15 cellular contexts compared by ENCODE assay signal in the genomic region with DNA sequence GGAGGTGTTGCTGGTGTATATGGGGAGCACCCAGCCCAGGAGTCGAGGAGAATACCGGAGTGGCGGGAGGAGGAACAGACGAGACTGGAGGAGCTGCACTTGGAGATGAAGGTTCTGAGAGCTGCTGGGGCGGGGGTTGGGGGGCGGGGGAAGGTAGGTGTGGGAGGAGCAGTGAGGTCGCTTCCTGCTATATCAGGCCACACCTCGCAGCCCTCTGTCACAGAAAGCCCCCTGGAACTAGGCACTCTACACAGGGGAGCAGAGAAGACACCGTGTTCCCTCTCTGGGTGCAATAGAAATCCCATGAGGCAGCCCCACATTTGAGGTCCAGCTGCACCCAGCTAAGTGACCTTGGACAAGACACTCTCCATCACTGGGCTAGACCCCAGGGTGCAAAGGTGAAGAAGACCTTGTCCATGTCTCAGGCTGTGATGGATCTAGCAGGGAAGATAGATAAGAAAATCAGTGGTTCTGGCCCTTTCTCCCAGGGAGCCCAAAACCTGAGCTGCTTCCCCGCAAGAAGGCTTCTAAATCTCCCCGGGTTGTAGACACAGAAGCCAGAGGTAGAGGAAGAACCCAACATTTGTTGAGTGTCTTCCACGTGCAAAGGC.
DNase-seq lines count a peak whose midpoint lies in the region; ATAC-seq lines count a peak whose summit lies in the region.
"Had no signal": no experiment of that assay in that cellular context is flagged by ENCODE, and none has a peak within 500 bp of the region (broad histone marks: within the 10 kb centered on the region; RNA-seq: fewer than 3 reads in every experiment).

No MANE protein-coding gene starts in this region.

- H3K4me1 Mint-ChIP-seq in T-cell = peaks cover 33 to 37% (median 36%) of the 10 kb centered on the region in 3 donors
- peaks cover 32% of the 10 kb centered on the region for H3K4me1 Mint-ChIP-seq in dendritic cell treated with granulocyte-macrophage colony-stimulating factor and Interleukin-4, amounts not matched to agents 40 ng/mL and 50 ng/mL, for 4 days (ENCODE audit: low read depth)
- peaks cover 0 to 38% of the 10 kb centered on the region in 2 donors for H3K4me1 Mint-ChIP-seq in stimulated activated naive B cell treated with anti-CD40 and anti-IgM and Interleukin-4, amounts not matched to agents 10 μg/mL and 1 μg/mL and 100 μg/mL, for 72 hours

- peak overlapping the region in 1 of 2 donors; percentile 8 for H3K27ac Mint-ChIP-seq in T-cell
- peak overlapping the region; percentile 59 for H3K27ac Mint-ChIP-seq in dendritic cell treated with granulocyte-macrophage colony-stimulating factor and Interleukin-4, amounts not matched to agents 40 ng/mL and 50 ng/mL, for 4 days
- H3K27ac Mint-ChIP-seq in stimulated activated naive B cell treated with anti-CD40 and anti-IgM and Interleukin-4, amounts not matched to agents 10 μg/mL and 1 μg/mL and 100 μg/mL, for 72 hours = peak overlapping the region; percentile 91
- H3K27ac Mint-ChIP-seq: nephron had no signal

- H3K4me3 Mint-ChIP-seq in T-cell = peak overlapping the region in 1 of 3 donors; percentile 61
- no peak overlapping the region for H3K4me3 Mint-ChIP-seq in dendritic cell treated with granulocyte-macrophage colony-stimulating factor and Interleukin-4, amounts not matched to agents 40 ng/mL and 50 ng/mL, for 4 days
- peak overlapping the region; percentile 26 to 39 for H3K4me3 Mint-ChIP-seq in stimulated activated naive B cell treated with anti-CD40 and anti-IgM and Interleukin-4, amounts not matched to agents 10 μg/mL and 1 μg/mL and 100 μg/mL, for 72 hours
- H3K4me3 Mint-ChIP-seq: nephron had no signal

- CTCF ChIA-PET in T-cell (lab: Charles Lee) = no interaction called here

- H3K9me3 Mint-ChIP-seq in T-cell = no peaks in the 10 kb centered on the region
- H3K9me3 Mint-ChIP-seq in dendritic cell treated with granulocyte-macrophage colony-stimulating factor and Interleukin-4, amounts not matched to agents 40 ng/mL and 50 ng/mL, for 4 days = no peaks in the 10 kb centered on the region
- H3K9me3 Mint-ChIP-seq in stimulated activated naive B cell treated with anti-CD40 and anti-IgM and Interleukin-4, amounts not matched to agents 10 μg/mL and 1 μg/mL and 100 μg/mL, for 72 hours = no peaks in the 10 kb centered on the region
- H3K9me3 Mint-ChIP-seq: nephron had no signal

- intact Hi-C loops in dendritic cell treated with granulocyte-macrophage colony-stimulating factor and Interleukin-4, amounts not matched to agents 40 ng/mL and 50 ng/mL, for 4 days (cut with micrococcal nuclease) = no loop called here

- ATAC-seq in T-cell (replicated peaks in 1 of 4) = peak in 3 of 4 experiments; percentile 35 to 88 (median 53)
- ATAC-seq in stimulated activated naive B cell treated with anti-CD40 and anti-IgM and Interleukin-4, amounts not matched to agents 10 μg/mL and 1 μg/mL and 100 μg/mL, for 72 hours (replicated peaks) = peak in 1 of 2 donors; percentile 21

- no peaks in the 10 kb centered on the region for H3K36me3 Mint-ChIP-seq in T-cell
- H3K36me3 Mint-ChIP-seq in dendritic cell treated with granulocyte-macrophage colony-stimulating factor and Interleukin-4, amounts not matched to agents 40 ng/mL and 50 ng/mL, for 4 days (ENCODE audit: low read depth) = no peaks in the 10 kb centered on the region
- H3K36me3 Mint-ChIP-seq in stimulated activated naive B cell treated with anti-CD40 and anti-IgM and Interleukin-4, amounts not matched to agents 10 μg/mL and 1 μg/mL and 100 μg/mL, for 72 hours = peaks cover 17 to 30% of the 10 kb centered on the region in 2 donors

- H3K27me3 Mint-ChIP-seq in T-cell = no peaks in the 10 kb centered on the region
- no peaks in the 10 kb centered on the region for H3K27me3 Mint-ChIP-seq in dendritic cell treated with granulocyte-macrophage colony-stimulating factor and Interleukin-4, amounts not matched to agents 40 ng/mL and 50 ng/mL, for 4 days
- no peaks in the 10 kb centered on the region for H3K27me3 Mint-ChIP-seq in stimulated activated naive B cell treated with anti-CD40 and anti-IgM and Interleukin-4, amounts not matched to agents 10 μg/mL and 1 μg/mL and 100 μg/mL, for 72 hours

- POLR2A ChIA-PET in T-cell (lab: Charles Lee) = no interaction called here

- DNase-seq in activated T-cell treated with anti-CD3 and anti-CD28 coated beads for 48 hours (ENCODE audit: low read depth) (peak; percentile 26), T-cell (peak in 1 of 34 experiments; percentile 25), NCI-H2081 (lab: John Stamatoyannopoulos, UW) (no peak), D341Med (ENCODE audit: low spot score) (no peak), NCI-H526 treated with DMSO at 0.1 percent for 48 hours (lab: John Stamatoyannopoulos, UW) (no peak)
- DNase-seq in activated T-cell treated with anti-CD3 and anti-CD28 coated beads, Interleukin-2, amount 50 U/mL, for 1 hour = no peak
- DNase-seq in stimulated activated naive B cell treated with anti-CD40 and anti-IgM and Interleukin-4, amounts not matched to agents 10 μg/mL and 1 μg/mL and 100 μg/mL, for 72 hours = no peak
- DNase-seq: Calu3, GF-D8, NCI-H1694 treated with DMSO at 0.1 percent for 48 hours, NCI-H524, retina, thyroid gland had no signal
